In the genomic region with DNA sequence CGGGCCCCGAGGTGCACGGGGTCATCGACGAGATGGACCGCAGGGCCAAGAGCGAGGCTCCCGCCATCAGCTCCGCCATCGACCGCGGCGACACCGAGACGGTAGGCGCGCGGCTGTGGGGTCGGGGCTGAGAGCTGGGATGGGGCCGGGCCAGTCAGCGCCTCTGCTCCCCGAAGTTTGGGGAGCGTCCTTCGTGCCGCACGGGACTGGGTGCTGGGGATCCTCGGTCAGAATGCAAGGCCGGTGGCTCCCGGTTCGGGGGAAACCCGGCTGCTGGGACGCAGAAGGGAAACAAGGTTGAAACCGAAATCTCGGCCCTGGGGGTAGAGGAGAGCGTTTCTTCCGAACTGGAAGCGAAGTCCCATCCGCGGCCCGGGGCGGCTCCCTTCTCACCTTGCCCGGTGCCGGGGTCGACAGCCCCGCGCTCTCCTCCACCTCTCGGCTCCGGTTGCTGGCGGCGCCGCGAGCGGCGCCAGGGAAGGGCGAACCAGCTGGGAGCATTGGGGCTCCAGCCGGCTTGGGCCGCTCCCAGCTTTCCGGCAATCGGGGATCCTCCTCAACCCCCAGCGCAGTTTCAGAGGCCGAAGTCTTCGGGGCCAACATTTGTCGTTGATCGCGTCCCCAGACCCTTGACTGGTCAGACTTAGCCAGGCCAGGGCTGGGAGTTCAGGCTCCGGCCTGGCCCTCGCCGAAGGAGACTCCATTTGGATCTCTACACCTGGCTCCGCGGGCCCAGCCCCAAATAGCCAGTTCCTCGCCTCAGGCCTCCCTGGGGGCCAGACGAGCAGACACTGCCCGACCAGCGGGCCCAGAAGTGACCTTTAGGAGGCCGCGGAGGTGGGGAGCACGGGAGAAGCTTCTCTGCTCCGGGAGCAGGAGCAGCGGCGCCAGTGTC, we compare ENCODE assay signal across 11 cellular contexts. TPM values are rescaled to one million over a fixed set of nuclear protein-coding genes. Genes with fewer than 3 reads are reported as not detected.
DNase-seq lines count a peak whose midpoint lies in the region; ATAC-seq, FAIRE-seq and TF ChIP-seq lines count a peak whose summit lies in the region.
"Had no signal": no experiment of that assay in that cellular context is flagged by ENCODE, and none has a peak within 500 bp of the region (broad histone marks: within the 10 kb centered on the region; RNA-seq: fewer than 3 reads in every experiment).

No MANE protein-coding gene starts in this region.

- H3K23me2 ChIP-seq in H1 (ENCODE audit: low read depth, low read length): no peaks in the 10 kb centered on the region; the same call in 1 of the 2 replicates

- H3K27ac ChIP-seq in HUES48 (ENCODE audit: low read depth, low read length): no peak overlapping the region
- no peak overlapping the region for H3K27ac ChIP-seq in H1 (ENCODE audit: low read depth, low read length)
- no peak overlapping the region for H3K27ac ChIP-seq in rectal smooth muscle tissue (ENCODE audit: low read depth, low read length)
- H3K27ac ChIP-seq: ovary had no signal

- no peaks in the 10 kb centered on the region; the same call in 1 of the 2 replicates for H3K27me3 ChIP-seq in GM06990 (replicated peaks; ENCODE audit: control insufficient read depth, insufficient read depth, low read length)
- peaks cover 98% of the 10 kb centered on the region for H3K27me3 ChIP-seq in HUES48 (ENCODE audit: control insufficient read depth, insufficient read depth, low read length)
- H3K27me3 ChIP-seq in H1 (replicated peaks in 1 of 4; ENCODE audit: control insufficient read depth in 3 of 4, extremely low read depth in 1 of 4, insufficient read depth in 3 of 4, low read length in 3 of 4): peaks cover 91 to 98% (median 96%) of the 10 kb centered on the region in 4 experiments
- peaks cover 83% of the 10 kb centered on the region for H3K27me3 ChIP-seq in rectal smooth muscle tissue (ENCODE audit: control insufficient read depth, insufficient read depth, low read length)

- no peak overlapping the region for H3K56ac ChIP-seq in H1 (replicated peaks; ENCODE audit: insufficient read length, low read depth, low read length)

- no peaks in the 10 kb centered on the region for H3K79me1 ChIP-seq in H1 (ENCODE audit: low read depth, low read length)

- H3K4me1 ChIP-seq in HUES48 (ENCODE audit: control insufficient read depth, insufficient read depth, low read length) (peaks cover 29% of the 10 kb centered on the region; the same call in 1 of the 2 replicates), H1 (replicated peaks in 1 of 4; ENCODE audit: control insufficient read depth in 3 of 4, insufficient read depth in 4 of 4, low read length in 3 of 4) (peaks cover 8 to 61% (median 23%) of the 10 kb centered on the region in 4 experiments), rectal smooth muscle tissue (ENCODE audit: control insufficient read depth, insufficient read depth, low read length) (peaks cover 2% of the 10 kb centered on the region)

- H3K23ac ChIP-seq in H1 (ENCODE audit: insufficient read length): no peak overlapping the region

- H3K4me2 ChIP-seq in H1 (ENCODE audit: insufficient read depth in 1 of 2, low read depth in 2 of 2, low read length in 2 of 2): peak overlapping the region; percentile 51 to 73

- TF ChIP-seq CTCF in GM06990 (IDR thresholded peaks at IDR 0.05; ENCODE audit: insufficient read depth, low read length, poor library complexity, severe bottlenecking) (no peak), H1 (IDR thresholded peaks at IDR 0.05; ENCODE audit: control extremely low read depth in 1 of 3, insufficient read depth in 1 of 3, low read depth in 1 of 3, low read length in 3 of 3) (no peak)

- no peak overlapping the region for H2AK5ac ChIP-seq in H1 (ENCODE audit: low read depth, low read length)

- no peaks in the 10 kb centered on the region for H3K36me3 ChIP-seq in GM06990 (ENCODE audit: control insufficient read depth, insufficient read depth, low read length)
- no peaks in the 10 kb centered on the region for H3K36me3 ChIP-seq in HUES48 (ENCODE audit: control insufficient read depth, insufficient read depth, low read length)
- H3K36me3 ChIP-seq in H1 (ENCODE audit: control insufficient read depth in 2 of 4, insufficient read depth in 4 of 4, low read length in 3 of 4): peaks cover 0 to 13% (median 0%) of the 10 kb centered on the region in 4 experiments; a peak in 1 of 8 replicates
- H3K36me3 ChIP-seq in rectal smooth muscle tissue (ENCODE audit: control insufficient read depth, insufficient read depth, low read length): no peaks in the 10 kb centered on the region
- H3K36me3 ChIP-seq: ovary had no signal

- POLR2A ChIA-PET in H1 (lab: Charles Lee; ENCODE audit: partially characterized antibody): interaction anchor here (2.1 kb wide), 1 partner anchor 16 kb away, joined by 6 read pairs; no protein-coding TSS in a partner anchor

- no peak overlapping the region for H3K14ac ChIP-seq in H1 (ENCODE audit: insufficient read length)

- peak overlapping the region; percentile 80; the same call in 1 of the 2 replicates for H2BK20ac ChIP-seq in H1 (ENCODE audit: low read length)

- no peaks in the 10 kb centered on the region for H3K79me2 ChIP-seq in H1 (ENCODE audit: control insufficient read depth in 1 of 2, insufficient read depth in 2 of 2, low read length in 2 of 2)

- DNase-seq in GM06990 (ENCODE audit: extremely low read depth, insufficient read length) (peak; percentile 57), H1 (ENCODE audit: low read depth in 1 of 2, low spot score in 2 of 2) (peak in 1 of 2 experiments; percentile 73), NCI-H526 treated with DMSO at 0.1 percent for 48 hours (lab: John Stamatoyannopoulos, UW) (no peak), T-helper 2 cell (no peak)
- no peak for DNase-seq in activated T-cell treated with anti-CD3 and anti-CD28 coated beads, Interleukin-2, amount 50 U/mL, for 1 hour
- DNase-seq: NCI-H69, ovary had no signal

- peak overlapping the region; percentile 62 for H4K8ac ChIP-seq in H1 (ENCODE audit: extremely low read depth, insufficient read depth, low read length)

- WGBS in H1 (ENCODE audit: extremely low coverage in 1 of 2, insufficient coverage in 1 of 2, insufficient read length in 1 of 2, insufficient replicate concordance in 2 of 2, low coverage in 1 of 2, low lambda C conversion rate in 2 of 2, missing lambda C conversion rate in 1 of 2), 2 experiments: 5% methylated on average over 59 of the region's 80 CpGs; no CpG with 5 or more reads in 1 of the 2 experiments

- no peak overlapping the region for H2AFZ ChIP-seq in H1 (ENCODE audit: low read length)

- H4K5ac ChIP-seq in H1 (ENCODE audit: insufficient read length, low read depth, low read length): no peak overlapping the region

- no peak overlapping the region for H2BK120ac ChIP-seq in H1 (replicated peaks; ENCODE audit: low read depth, low read length)

- ATAC-seq in HG02870 (IDR thresholded peaks at IDR 0.05; ENCODE audit: unreplicated experiment): no peak

- TF ChIP-seq EP300 in H1 (IDR thresholded peaks at IDR 0.05; ENCODE audit: borderline replicate concordance in 1 of 2, low read depth in 2 of 2, low read length in 2 of 2): no peak

- H3K4me3 ChIP-seq in GM06990 (replicated peaks; ENCODE audit: low read depth, low read length): peak overlapping the region; percentile 27
- peak overlapping the region; percentile 45 for H3K4me3 ChIP-seq in HUES48 (ENCODE audit: low read depth, low read length)
- H3K4me3 ChIP-seq in H1 (ENCODE audit: extremely low read depth in 1 of 4, insufficient read depth in 2 of 4, low read depth in 3 of 4, low read length in 4 of 4): peak overlapping the region in 3 of 4 experiments; percentile 23 to 56 (median 36); a peak in 5 of 8 replicates
- H3K4me3 ChIP-seq in rectal smooth muscle tissue (ENCODE audit: low read length): peak overlapping the region; percentile 29
- H3K4me3 ChIP-seq: ovary had no signal

- no peak overlapping the region for H2BK15ac ChIP-seq in H1 (ENCODE audit: low read length)

- H3K9ac ChIP-seq in HUES48 (ENCODE audit: low read depth, low read length) (no peak overlapping the region), H1 (replicated peaks in 1 of 4; ENCODE audit: extremely low read depth in 1 of 4, low read depth in 3 of 4, low read length in 3 of 4) (no peak overlapping the region), rectal smooth muscle tissue (ENCODE audit: low read length) (no peak overlapping the region)

- no peak overlapping the region for H2BK5ac ChIP-seq in H1 (ENCODE audit: low read depth, low read length)

- TF ChIP-seq POLR2A in H1 (IDR thresholded peaks at IDR 0.05; ENCODE audit: control extremely low read depth in 1 of 2, low read depth in 2 of 2, low read length in 2 of 2): no peak

- no peak overlapping the region for H3K4ac ChIP-seq in H1 (replicated peaks; ENCODE audit: insufficient read length, low read depth, low read length)

- no peak overlapping the region for H4K91ac ChIP-seq in H1 (replicated peaks; ENCODE audit: insufficient read length, low read length)

- H3K9me3 ChIP-seq in HUES48 (ENCODE audit: control insufficient read depth, insufficient read depth, low read length): no peaks in the 10 kb centered on the region
- H3K9me3 ChIP-seq in H1 (ENCODE audit: insufficient read depth in 2 of 2, low read depth in 1 of 2, low read length in 1 of 2): no peaks in the 10 kb centered on the region
- H3K9me3 ChIP-seq: ovary had no signal

- FAIRE-seq in H1 (lab: Jason Lieb, UNC): no peak
- FAIRE-seq: colon had no signal

- CTCF ChIA-PET in H1 (lab: Charles Lee; ENCODE audit: partially characterized antibody): interaction anchor here (0.8 to 6.0 kb wide), 8 partner anchors 9 to 497 kb away, joined by 3 to 25 read pairs (median 5); no protein-coding TSS in a partner anchor

- H2BK12ac ChIP-seq in H1 (ENCODE audit: low read depth, low read length): no peak overlapping the region; the same call in 1 of the 2 replicates

- peaks cover 21 to 25% of the 10 kb centered on the region in 2 experiments for H4K20me1 ChIP-seq in H1 (replicated peaks in 1 of 2; ENCODE audit: control insufficient read depth in 1 of 2, insufficient read depth in 2 of 2, low read length in 2 of 2)

- TF ChIP-seq RAD21 in H1 (IDR thresholded peaks at IDR 0.05 in 1 of 2, conservative IDR thresholded peaks at IDR 0.05 in 1 of 2; ENCODE audit: low read depth in 2 of 2, low read length in 2 of 2): no peak

- H3K18ac ChIP-seq in H1 (ENCODE audit: extremely low read depth, low read length): no peak overlapping the region; the same call in 1 of the 2 replicates

TF ChIP-seq in H1, 55 proteins besides CTCF, POLR2A, EP300 and RAD21 (continues in another document):
- TF ChIP-seq EZH2 (IDR thresholded peaks at IDR 0.05; ENCODE audit: low read depth, low read length, severe bottlenecking): peak; percentile 99
- no peak for TF ChIP-seq SIN3A (conservative IDR thresholded peaks at IDR 0.05 in 1 of 2, IDR thresholded peaks at IDR 0.05 in 1 of 2; ENCODE audit: low read depth in 1 of 2, low read length in 2 of 2)

RNA-seq across cellular contexts. Expression of a gene that starts 1.0 kb away (rescaled TPM):
- total RNA-seq in H1 (2021; fragmentation: NEBNext Ultra II Directional; extraction: Animal tissue kit (Norgen Biotek cat#: 25700)): 0.11 and 0.17 TPM in 2 replicates
- polyA plus RNA-seq in H1 (2011; rRNA removed): 0.72 and 0.86 TPM in 2 replicates
- polyA plus RNA-seq in H1 (2011; cell fraction: cytosol; rRNA removed): 0.66 TPM
- 0.20 TPM for polyA plus RNA-seq in H1 (2011; cell fraction: nucleus; rRNA removed)
- 0.31 to 0.59 TPM (median 0.37 TPM) in 3 of 4 replicates, not detected in the other for polyA plus RNA-seq in H1 (2012, experiment 1 of 2)
- polyA plus RNA-seq in H1 (2012, experiment 2 of 2): 0.66 TPM
- polyA plus RNA-seq in H1 (2013, experiment 1 of 2): 0.34 TPM
- polyA plus RNA-seq in H1 (2013, experiment 2 of 2): 0.20 TPM
- 0.49 TPM in 1 of 2 replicates, not detected in the other for polyA minus RNA-seq in H1 (2011; rRNA and poly(A)+ RNA removed)
- not detected for polyA minus RNA-seq in H1 (2011; cell fraction: cytosol; rRNA and poly(A)+ RNA removed)
- polyA minus RNA-seq in H1 (2011; cell fraction: nucleus; rRNA and poly(A)+ RNA removed): 0.50 TPM
